Comparison of ENCODE assay signal across 11 cellular contexts in the genomic region with DNA sequence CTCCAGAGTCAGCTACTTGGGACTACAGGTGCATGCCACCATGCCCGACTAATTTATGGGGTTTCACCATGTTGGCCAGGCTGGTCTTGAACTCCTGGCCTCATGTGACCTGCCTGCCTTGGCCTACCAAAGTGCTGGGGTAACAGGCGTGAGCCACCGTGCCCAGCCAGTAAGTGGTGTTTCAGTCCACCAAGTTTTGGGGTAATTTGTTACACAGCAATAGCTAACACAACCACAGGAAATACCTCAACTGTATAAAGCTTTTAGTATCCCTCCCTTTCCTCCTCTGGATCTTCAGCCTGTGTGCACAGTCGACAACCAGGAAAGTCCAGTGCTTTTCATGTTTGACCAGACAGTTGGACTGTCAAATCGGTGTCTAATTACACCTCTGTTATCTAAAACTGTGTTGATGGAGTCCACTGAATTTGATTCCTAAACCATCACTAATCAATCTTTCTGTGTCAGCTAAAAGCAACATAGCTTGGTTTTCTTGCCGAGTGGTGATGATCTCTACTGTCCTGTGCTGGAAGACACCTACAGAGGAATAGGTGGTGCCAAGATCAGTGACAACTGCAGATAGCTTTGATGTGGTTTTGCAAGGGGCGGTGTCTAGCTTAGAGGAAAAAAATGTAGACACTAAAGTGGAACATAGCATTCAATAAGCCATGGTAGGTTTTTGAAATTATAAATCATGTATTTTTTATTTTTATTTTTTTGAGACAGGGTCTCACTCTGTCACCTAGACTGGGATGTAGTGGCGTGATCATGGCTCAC. TPM values are rescaled to one million over a fixed set of nuclear protein-coding genes. Genes with fewer than 3 reads are reported as not detected.
DNase-seq lines count a peak whose midpoint lies in the region; ATAC-seq and TF ChIP-seq lines count a peak whose summit lies in the region.
"Had no signal": no experiment of that assay in that cellular context is flagged by ENCODE, and none has a peak within 500 bp of the region (broad histone marks: within the 10 kb centered on the region; RNA-seq: fewer than 3 reads in every experiment).

No MANE protein-coding gene starts in this region.

- no peaks in the 10 kb centered on the region for H3K27me3 ChIP-seq in CD4-positive, CD25-positive, alpha-beta regulatory T cell (ENCODE audit: control insufficient read depth, insufficient read depth, low read length)
- H3K27me3 ChIP-seq: pancreas had no signal

- H3K36me3 ChIP-seq in CD4-positive, CD25-positive, alpha-beta regulatory T cell (ENCODE audit: control insufficient read depth, insufficient read depth, low read length): peaks cover 39% of the 10 kb centered on the region

- peak overlapping the region; percentile 91 to 95 (median 93) for H3K27ac Mint-ChIP-seq in CD4-positive, CD25-positive, alpha-beta regulatory T cell
- peak overlapping the region; percentile 38 for H3K27ac Mint-ChIP-seq in nephron progenitor cell

- H3K27ac ChIP-seq in CD4-positive, CD25-positive, alpha-beta regulatory T cell (ENCODE audit: insufficient read depth, low read length, poor library complexity, severe bottlenecking): peak overlapping the region; percentile 69
- H3K27ac ChIP-seq: pancreas had no signal

- no peak for TF ChIP-seq POLR2A in erythroblast (IDR thresholded peaks at IDR 0.05; ENCODE audit: low read length)

- no peaks in the 10 kb centered on the region for H3K27me3 Mint-ChIP-seq in CD4-positive, CD25-positive, alpha-beta regulatory T cell
- H3K27me3 Mint-ChIP-seq in nephron progenitor cell (ENCODE audit: low read depth, poor library complexity): no peaks in the 10 kb centered on the region

- peaks cover 0 to 9% (median 2%) of the 10 kb centered on the region in 7 donors for H3K9me3 Mint-ChIP-seq in CD4-positive, CD25-positive, alpha-beta regulatory T cell
- H3K9me3 Mint-ChIP-seq in nephron progenitor cell: peaks cover 19% of the 10 kb centered on the region

- no peak for TF ChIP-seq CTCF in nephron progenitor cell (IDR thresholded peaks at IDR 0.05)

- peaks cover 48% of the 10 kb centered on the region for H3K36me3 Mint-ChIP-seq in CD4-positive, CD25-positive, alpha-beta regulatory T cell
- H3K36me3 Mint-ChIP-seq in nephron progenitor cell (ENCODE audit: low read depth): peaks cover 84% of the 10 kb centered on the region

- H3K9me3 ChIP-seq in CD4-positive, CD25-positive, alpha-beta regulatory T cell (ENCODE audit: control insufficient read depth in 2 of 2, low read length in 2 of 2): no peaks in the 10 kb centered on the region
- H3K9me3 ChIP-seq: pancreas had no signal

- H3K4me1 ChIP-seq in CD4-positive, CD25-positive, alpha-beta regulatory T cell (ENCODE audit: control insufficient read depth, insufficient read depth, low read length, poor library complexity, severe bottlenecking): peaks cover 20% of the 10 kb centered on the region
- H3K4me1 ChIP-seq: pancreas had no signal

- peak; percentile 59 to 90 (median 82) for DNase-seq in CD4-positive, CD25-positive, alpha-beta regulatory T cell
- DNase-seq in activated CD4-positive, CD25-positive, alpha-beta regulatory T cell treated with anti-CD3 and anti-CD28 coated beads, Interleukin-2, amount 50 U/mL, for 16 hours (ENCODE audit: low read depth, low spot score): peak; percentile 49
- peak; percentile 23 for DNase-seq in activated T-helper 9 cell treated with anti-CD3 and anti-CD28 coated beads, Interleukin-2, amount 50 U/mL, for 16 hours (ENCODE audit: low read depth)
- DNase-seq in nephron progenitor cell (no peak), GF-D8 (lab: John Stamatoyannopoulos, UW) (no peak), erythroblast (lab: John Stamatoyannopoulos, UW) (no peak)
- DNase-seq: NCI-H226, pancreas had no signal

- peak overlapping the region; percentile 29 to 63 (median 46) for H3K4me3 Mint-ChIP-seq in CD4-positive, CD25-positive, alpha-beta regulatory T cell
- H3K4me3 Mint-ChIP-seq in nephron progenitor cell: no peak overlapping the region

- H3K4me1 Mint-ChIP-seq in CD4-positive, CD25-positive, alpha-beta regulatory T cell: peaks cover 21 to 43% (median 29%) of the 10 kb centered on the region in 4 donors
- H3K4me1 Mint-ChIP-seq in nephron progenitor cell: no peaks in the 10 kb centered on the region

- H3K4me3 ChIP-seq in CD4-positive, CD25-positive, alpha-beta regulatory T cell (ENCODE audit: low read depth, low read length): peak overlapping the region; percentile 49
- H3K4me3 ChIP-seq: pancreas had no signal

- ATAC-seq in CD4-positive, CD25-positive, alpha-beta regulatory T cell (ENCODE audit: low read depth in 2 of 2): peak; percentile 98 to 99
- ATAC-seq in GM21723 (IDR thresholded peaks at IDR 0.05; ENCODE audit: unreplicated experiment) (no peak), GM21526 (IDR thresholded peaks at IDR 0.05; ENCODE audit: low FRiP score, unreplicated experiment) (no peak)
- ATAC-seq: Panc1, pancreas had no signal

RNA-seq across cellular contexts. Expression of a gene that starts 22.2 kb away (rescaled TPM):
- total RNA-seq in CD4-positive, CD25-positive, alpha-beta regulatory T cell: 31.9 TPM
- 10 to 100 TPM; 18.0 to 20.9 (median 19.5) TPM for polyA plus RNA-seq in CD4-positive, CD25-positive, alpha-beta regulatory T cell

RNA-seq across cellular contexts. Expression of a gene that starts 38.4 kb away (rescaled TPM):
- 10.4 TPM for total RNA-seq in CD4-positive, CD25-positive, alpha-beta regulatory T cell
- 10 to 100 TPM; 10.2 to 13.3 (median 11.9) TPM for polyA plus RNA-seq in CD4-positive, CD25-positive, alpha-beta regulatory T cell

Comparison
In these comparisons a context has a peak if more than half of its experiments do, and no peak if none do; other contexts are left out.
1. ATAC-seq: peak in CD4-positive, CD25-positive, alpha-beta regulatory T cell (2 of 2); none in GM21723 (single experiment) and GM21526 (single experiment).
2. DNase-seq: peak in CD4-positive, CD25-positive, alpha-beta regulatory T cell (3 of 3), activated CD4-positive, CD25-positive, alpha-beta regulatory T cell treated with anti-CD3 and anti-CD28 coated beads, Interleukin-2, amount 50 U/mL, for 16 hours (single experiment) and activated T-helper 9 cell treated with anti-CD3 and anti-CD28 coated beads, Interleukin-2, amount 50 U/mL, for 16 hours (single experiment); none in nephron progenitor cell (single experiment), GF-D8 (single experiment) and erythroblast (0 of 2).